7 cellular contexts compared by ENCODE assay signal in the genomic region with DNA sequence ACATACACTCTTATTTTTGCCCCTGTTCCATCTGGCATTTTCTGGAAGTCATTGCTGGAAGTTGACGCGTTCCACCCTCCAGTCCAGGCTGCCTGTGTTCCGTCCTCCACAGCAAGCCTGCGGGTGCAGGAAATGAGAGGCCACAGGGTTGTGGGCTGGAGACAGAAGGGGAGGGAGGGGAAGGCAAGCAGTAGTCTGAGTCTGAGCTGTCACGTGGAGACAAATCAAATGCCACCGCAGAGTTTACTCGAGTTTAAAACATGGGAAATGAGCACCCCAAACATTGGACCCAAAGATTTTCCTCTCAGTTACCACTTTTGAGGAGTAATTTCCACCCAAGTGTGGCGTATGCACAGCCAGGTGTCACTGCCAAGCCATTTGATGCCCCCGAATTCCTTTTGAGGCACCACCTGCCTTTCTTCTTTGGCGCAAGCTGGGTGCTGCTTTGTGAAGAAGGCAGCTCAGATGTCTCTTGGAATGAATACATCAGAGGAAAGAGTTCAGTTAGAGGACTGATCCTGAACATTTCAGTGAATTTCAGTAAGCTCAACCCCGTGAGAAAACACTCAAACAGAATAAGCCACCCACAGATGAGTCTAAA.
DNase-seq lines count a peak whose midpoint lies in the region; ATAC-seq and TF ChIP-seq lines count a peak whose summit lies in the region.

No MANE protein-coding gene starts in this region.

- peaks cover 30% of the 10 kb centered on the region for H3K27me3 ChIP-seq in left ventricle myocardium inferior (ENCODE audit: low read depth)
- no peaks in the 10 kb centered on the region for H3K27me3 ChIP-seq in uterus

- peak; percentile 91 for ATAC-seq in activated T-cell treated with anti-CD3 and anti-CD28 coated beads, Interleukin-2, amount 50 U/mL, for 4 hours
- no peak for ATAC-seq in HG03460 (IDR thresholded peaks at IDR 0.05; ENCODE audit: unreplicated experiment)

- intact Hi-C loops in left ventricle myocardium inferior (cut with micrococcal nuclease) (no loop called here), uterus (cut with DNase I; ENCODE audit: low total_unique reads) (no loop called here)

- TF ChIP-seq CTCF in left ventricle myocardium inferior (IDR thresholded peaks at IDR 0.05; ENCODE audit: borderline replicate concordance): no peak
- no peak for TF ChIP-seq CTCF in uterus (IDR thresholded peaks at IDR 0.05)

- no peaks in the 10 kb centered on the region for H3K9me3 ChIP-seq in left ventricle myocardium inferior (replicated peaks)
- no peaks in the 10 kb centered on the region for H3K9me3 ChIP-seq in uterus

- H3K4me3 Mint-ChIP-seq in activated T-cell treated with anti-CD3 and anti-CD28 coated beads, Interleukin-2, amount 50 U/mL, for 4 hours: no peak overlapping the region

- no peaks in the 10 kb centered on the region for H3K9me3 Mint-ChIP-seq in activated T-cell treated with anti-CD3 and anti-CD28 coated beads, Interleukin-2, amount 50 U/mL, for 4 hours

- DNase-seq in NOMO-1 treated with DMSO at 0.1 percent for 48 hours (lab: John Stamatoyannopoulos, UW; ENCODE audit: unreplicated experiment) (peak; percentile 83), left ventricle myocardium inferior (peak; percentile 27), uterus (no peak), NK-92 (lab: John Stamatoyannopoulos, UW; ENCODE audit: unreplicated experiment) (no peak)
- DNase-seq in activated T-cell treated with anti-CD3 and anti-CD28 coated beads, Interleukin-2, amount 50 U/mL, for 4 hours: peak; percentile 50
- DNase-seq in stimulated activated CD4-positive, alpha-beta T cell treated with anti-CD3 and anti-CD28 coated beads, Interleukin-4, amount 100 ng/mL, for 48 hours (ENCODE audit: low read depth in 2 of 2): peak; percentile 47 to 51

- H3K4me3 ChIP-seq in left ventricle myocardium inferior (no peak overlapping the region), uterus (no peak overlapping the region)

- peaks cover 7% of the 10 kb centered on the region for H3K4me1 ChIP-seq in left ventricle myocardium inferior
- H3K4me1 ChIP-seq in uterus: no peaks in the 10 kb centered on the region

- H3K36me3 Mint-ChIP-seq in activated T-cell treated with anti-CD3 and anti-CD28 coated beads, Interleukin-2, amount 50 U/mL, for 4 hours (ENCODE audit: insufficient read depth): no peaks in the 10 kb centered on the region

- peaks cover 2% of the 10 kb centered on the region for H3K27me3 Mint-ChIP-seq in activated T-cell treated with anti-CD3 and anti-CD28 coated beads, Interleukin-2, amount 50 U/mL, for 4 hours (ENCODE audit: low read depth)

- no peak overlapping the region for H3K27ac ChIP-seq in left ventricle myocardium inferior (replicated peaks)
- H3K27ac ChIP-seq in uterus: no peak overlapping the region

- TF ChIP-seq POLR2A in uterus (IDR thresholded peaks at IDR 0.05): no peak

- H3K36me3 ChIP-seq in left ventricle myocardium inferior (no peaks in the 10 kb centered on the region), uterus (no peaks in the 10 kb centered on the region)

- H3K4me1 Mint-ChIP-seq in activated T-cell treated with anti-CD3 and anti-CD28 coated beads, Interleukin-2, amount 50 U/mL, for 4 hours (ENCODE audit: low read depth): peaks cover 2% of the 10 kb centered on the region

Comparison
In these comparisons a context has a peak if more than half of its experiments do, and no peak if none do; other contexts are left out.
1. DNase-seq: peak in NOMO-1 treated with DMSO at 0.1 percent for 48 hours (single experiment), activated T-cell treated with anti-CD3 and anti-CD28 coated beads, Interleukin-2, amount 50 U/mL, for 4 hours (single experiment), left ventricle myocardium inferior (single experiment) and stimulated activated CD4-positive, alpha-beta T cell treated with anti-CD3 and anti-CD28 coated beads, Interleukin-4, amount 100 ng/mL, for 48 hours (2 of 2); none in uterus (0 of 2) and NK-92 (single experiment).